In the genomic region with DNA sequence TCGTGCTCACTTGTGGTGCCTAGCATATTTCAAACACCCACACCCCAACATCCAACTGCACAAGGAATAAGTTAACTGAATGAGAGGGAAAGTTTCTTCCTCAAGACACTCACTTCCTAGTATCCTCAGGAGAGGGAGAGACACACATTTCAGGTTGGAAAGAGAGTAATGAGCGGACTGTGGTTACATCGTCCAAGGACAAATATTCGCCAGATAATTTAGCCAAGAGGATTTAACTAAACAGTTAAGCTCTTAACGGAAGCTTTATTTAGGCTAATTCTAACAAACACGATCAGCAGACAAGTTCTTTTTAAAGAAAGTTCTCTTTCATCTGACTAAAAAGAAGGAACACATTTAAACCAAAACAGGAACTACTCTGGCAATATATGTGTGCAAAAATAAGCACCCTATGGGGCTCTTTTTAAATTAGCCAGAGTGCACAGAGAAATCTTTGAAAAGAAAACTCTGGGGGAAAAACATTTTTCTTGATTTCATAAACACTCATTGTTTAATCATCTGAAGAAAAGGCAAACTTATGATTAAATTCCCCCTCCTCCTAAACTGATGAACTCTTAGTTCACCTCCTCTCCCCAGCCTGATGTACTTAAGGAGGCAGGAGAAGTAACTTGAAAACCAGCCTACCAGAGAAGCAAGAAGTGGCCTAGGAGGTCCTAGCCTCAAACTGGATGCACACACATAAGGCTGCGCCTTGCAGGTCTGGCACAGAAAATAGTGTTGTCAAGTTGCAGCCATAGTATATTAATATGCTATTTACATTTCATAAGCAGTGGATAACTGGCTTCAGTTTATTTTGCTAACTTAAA, we compare ENCODE assay signal across 1 cellular context.
TF ChIP-seq lines count a peak whose summit lies in the region.

No MANE protein-coding gene starts in this region.

TF ChIP-seq in K562, 482 proteins besides CTCF, POLR2A, EP300 and RAD21 (continued from another document):
- TF ChIP-seq, protein P1, sequence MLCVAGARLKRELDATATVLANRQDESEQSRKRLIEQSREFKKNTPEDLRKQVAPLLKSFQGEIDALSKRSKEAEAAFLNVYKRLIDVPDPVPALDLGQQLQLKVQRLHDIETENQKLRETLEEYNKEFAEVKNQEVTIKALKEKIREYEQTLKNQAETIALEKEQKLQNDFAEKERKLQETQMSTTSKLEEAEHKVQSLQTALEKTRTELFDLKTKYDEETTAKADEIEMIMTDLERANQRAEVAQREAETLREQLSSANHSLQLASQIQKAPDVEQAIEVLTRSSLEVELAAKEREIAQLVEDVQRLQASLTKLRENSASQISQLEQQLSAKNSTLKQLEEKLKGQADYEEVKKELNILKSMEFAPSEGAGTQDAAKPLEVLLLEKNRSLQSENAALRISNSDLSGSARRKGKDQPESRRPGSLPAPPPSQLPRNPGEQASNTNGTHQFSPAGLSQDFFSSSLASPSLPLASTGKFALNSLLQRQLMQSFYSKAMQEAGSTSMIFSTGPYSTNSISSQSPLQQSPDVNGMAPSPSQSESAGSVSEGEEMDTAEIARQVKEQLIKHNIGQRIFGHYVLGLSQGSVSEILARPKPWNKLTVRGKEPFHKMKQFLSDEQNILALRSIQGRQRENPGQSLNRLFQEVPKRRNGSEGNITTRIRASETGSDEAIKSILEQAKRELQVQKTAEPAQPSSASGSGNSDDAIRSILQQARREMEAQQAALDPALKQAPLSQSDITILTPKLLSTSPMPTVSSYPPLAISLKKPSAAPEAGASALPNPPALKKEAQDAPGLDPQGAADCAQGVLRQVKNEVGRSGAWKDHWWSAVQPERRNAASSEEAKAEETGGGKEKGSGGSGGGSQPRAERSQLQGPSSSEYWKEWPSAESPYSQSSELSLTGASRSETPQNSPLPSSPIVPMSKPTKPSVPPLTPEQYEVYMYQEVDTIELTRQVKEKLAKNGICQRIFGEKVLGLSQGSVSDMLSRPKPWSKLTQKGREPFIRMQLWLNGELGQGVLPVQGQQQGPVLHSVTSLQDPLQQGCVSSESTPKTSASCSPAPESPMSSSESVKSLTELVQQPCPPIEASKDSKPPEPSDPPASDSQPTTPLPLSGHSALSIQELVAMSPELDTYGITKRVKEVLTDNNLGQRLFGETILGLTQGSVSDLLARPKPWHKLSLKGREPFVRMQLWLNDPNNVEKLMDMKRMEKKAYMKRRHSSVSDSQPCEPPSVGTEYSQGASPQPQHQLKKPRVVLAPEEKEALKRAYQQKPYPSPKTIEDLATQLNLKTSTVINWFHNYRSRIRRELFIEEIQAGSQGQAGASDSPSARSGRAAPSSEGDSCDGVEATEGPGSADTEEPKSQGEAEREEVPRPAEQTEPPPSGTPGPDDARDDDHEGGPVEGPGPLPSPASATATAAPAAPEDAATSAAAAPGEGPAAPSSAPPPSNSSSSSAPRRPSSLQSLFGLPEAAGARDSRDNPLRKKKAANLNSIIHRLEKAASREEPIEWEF (CRISPR knock-in tag; IDR thresholded peaks at IDR 0.05), result no peak
- TF ChIP-seq, protein P2, sequence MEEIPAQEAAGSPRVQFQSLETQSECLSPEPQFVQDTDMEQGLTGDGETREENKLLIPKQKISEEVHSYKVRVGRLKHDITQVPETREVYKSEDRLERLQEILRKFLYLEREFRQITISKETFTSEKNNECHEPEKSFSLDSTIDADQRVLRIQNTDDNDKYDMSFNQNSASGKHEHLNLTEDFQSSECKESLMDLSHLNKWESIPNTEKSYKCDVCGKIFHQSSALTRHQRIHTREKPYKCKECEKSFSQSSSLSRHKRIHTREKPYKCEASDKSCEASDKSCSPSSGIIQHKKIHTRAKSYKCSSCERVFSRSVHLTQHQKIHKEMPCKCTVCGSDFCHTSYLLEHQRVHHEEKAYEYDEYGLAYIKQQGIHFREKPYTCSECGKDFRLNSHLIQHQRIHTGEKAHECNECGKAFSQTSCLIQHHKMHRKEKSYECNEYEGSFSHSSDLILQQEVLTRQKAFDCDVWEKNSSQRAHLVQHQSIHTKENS (CRISPR knock-in tag; IDR thresholded peaks at IDR 0.05), result no peak
- no peak for TF ChIP-seq TCF7L2 (IDR thresholded peaks at IDR 0.05; ENCODE audit: low read depth, low read length)
- no peak for TF ChIP-seq FOXK1 (CRISPR knock-in tag; IDR thresholded peaks at IDR 0.05; ENCODE audit: borderline replicate concordance)
- TF ChIP-seq SP1 (CRISPR knock-in tag; IDR thresholded peaks at IDR 0.05), result no peak
- TF ChIP-seq, protein P3, sequence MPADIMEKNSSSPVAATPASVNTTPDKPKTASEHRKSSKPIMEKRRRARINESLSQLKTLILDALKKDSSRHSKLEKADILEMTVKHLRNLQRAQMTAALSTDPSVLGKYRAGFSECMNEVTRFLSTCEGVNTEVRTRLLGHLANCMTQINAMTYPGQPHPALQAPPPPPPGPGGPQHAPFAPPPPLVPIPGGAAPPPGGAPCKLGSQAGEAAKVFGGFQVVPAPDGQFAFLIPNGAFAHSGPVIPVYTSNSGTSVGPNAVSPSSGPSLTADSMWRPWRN (IDR thresholded peaks at IDR 0.05; ENCODE audit: low read depth), result no peak
- TF ChIP-seq SUPT5H (IDR thresholded peaks at IDR 0.05), result no peak
- no peak for TF ChIP-seq ELF1 (tag; IDR thresholded peaks at IDR 0.05)
- no peak for TF ChIP-seq PCBP2 (IDR thresholded peaks at IDR 0.05; ENCODE audit: low read depth, low read length, poor library complexity, severe bottlenecking)
- TF ChIP-seq MYNN (IDR thresholded peaks at IDR 0.05), result no peak
- no peak for TF ChIP-seq MYNN (CRISPR knock-in tag; IDR thresholded peaks at IDR 0.05)
- TF ChIP-seq, protein P4, sequence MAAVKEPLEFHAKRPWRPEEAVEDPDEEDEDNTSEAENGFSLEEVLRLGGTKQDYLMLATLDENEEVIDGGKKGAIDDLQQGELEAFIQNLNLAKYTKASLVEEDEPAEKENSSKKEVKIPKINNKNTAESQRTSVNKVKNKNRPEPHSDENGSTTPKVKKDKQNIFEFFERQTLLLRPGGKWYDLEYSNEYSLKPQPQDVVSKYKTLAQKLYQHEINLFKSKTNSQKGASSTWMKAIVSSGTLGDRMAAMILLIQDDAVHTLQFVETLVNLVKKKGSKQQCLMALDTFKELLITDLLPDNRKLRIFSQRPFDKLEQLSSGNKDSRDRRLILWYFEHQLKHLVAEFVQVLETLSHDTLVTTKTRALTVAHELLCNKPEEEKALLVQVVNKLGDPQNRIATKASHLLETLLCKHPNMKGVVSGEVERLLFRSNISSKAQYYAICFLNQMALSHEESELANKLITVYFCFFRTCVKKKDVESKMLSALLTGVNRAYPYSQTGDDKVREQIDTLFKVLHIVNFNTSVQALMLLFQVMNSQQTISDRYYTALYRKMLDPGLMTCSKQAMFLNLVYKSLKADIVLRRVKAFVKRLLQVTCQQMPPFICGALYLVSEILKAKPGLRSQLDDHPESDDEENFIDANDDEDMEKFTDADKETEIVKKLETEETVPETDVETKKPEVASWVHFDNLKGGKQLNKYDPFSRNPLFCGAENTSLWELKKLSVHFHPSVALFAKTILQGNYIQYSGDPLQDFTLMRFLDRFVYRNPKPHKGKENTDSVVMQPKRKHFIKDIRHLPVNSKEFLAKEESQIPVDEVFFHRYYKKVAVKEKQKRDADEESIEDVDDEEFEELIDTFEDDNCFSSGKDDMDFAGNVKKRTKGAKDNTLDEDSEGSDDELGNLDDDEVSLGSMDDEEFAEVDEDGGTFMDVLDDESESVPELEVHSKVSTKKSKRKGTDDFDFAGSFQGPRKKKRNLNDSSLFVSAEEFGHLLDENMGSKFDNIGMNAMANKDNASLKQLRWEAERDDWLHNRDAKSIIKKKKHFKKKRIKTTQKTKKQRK (IDR thresholded peaks at IDR 0.05; ENCODE audit: borderline replicate concordance, low read depth, low read length), result no peak
TF ChIP-seq in K562: peak in this region for 0.
